34 cellular contexts compared by ENCODE assay signal in genomic region chr18:73985855-73986254, GRCh38.
"Had no signal": no experiment of that assay in that cellular context is flagged by ENCODE, and none has a peak within 500 bp of the region (broad histone marks: within the 10 kb centered on the region; RNA-seq: fewer than 3 reads in every experiment).

No MANE protein-coding gene starts in this region.

- H3K4me1 ChIP-seq: adrenal gland, body of pancreas, breast epithelium had no signal

- H3K9me3 ChIP-seq: adrenal gland, body of pancreas, breast epithelium had no signal

- H3K4me3 Mint-ChIP-seq: activated B cell treated with CpG ODN at 0.5 μM for 24 hours; activated CD4-positive, alpha-beta memory T cell treated with anti-CD3 and anti-CD28 coated beads for 36 hours; activated CD4-positive, alpha-beta T cell treated with anti-CD3 and anti-CD28 coated beads, Interleukin-2, amount 10 ng/mL, durations not matched to agents 24 days and 14 days; activated CD8-positive, alpha-beta T cell treated with anti-CD3 and anti-CD28 coated beads for 36 hours; activated naive CD4-positive, alpha-beta T cell treated with anti-CD3 and anti-CD28 coated beads for 36 hours; activated naive CD8-positive, alpha-beta T cell treated with anti-CD3 and anti-CD28 coated beads for 36 hours; activated T-cell treated with anti-CD3 and anti-CD28 coated beads, Interleukin-2, amount 50 U/mL, for 4 hours; activated T-cell treated with anti-CD3 and anti-CD28 coated beads, Interleukin-2, amount 50 U/mL, for 72 hours; activated T-helper 1 cell treated with anti-CD3 and anti-CD28 coated beads, Interleukin-12 subunit alpha, Interleukin-12 subunit beta, Interleukin-2, Interleukin-4 antibody, amounts not matched to agents 30 ng/mL and 10 ng/mL and 1 ng/mL, durations not matched to agents 14 hours and 24 hours and 36 hours; activated T-helper 17 cell treated with anti-CD3 and anti-CD28 coated beads, Interleukin-2, amount 50 U/mL, for 72 hours; T-helper 2 cell treated with Interferon-gamma antibody and Interleukin-4, amounts not matched to agents 5 μg/mL and 100 μg/mL, for 36 hours had no signal

- H3K27me3 Mint-ChIP-seq: activated B cell treated with CpG ODN at 0.5 μM for 24 hours; activated CD4-positive, alpha-beta memory T cell treated with anti-CD3 and anti-CD28 coated beads for 36 hours; activated CD4-positive, alpha-beta T cell treated with anti-CD3 and anti-CD28 coated beads, Interleukin-2, amount 10 ng/mL, durations not matched to agents 24 days and 14 days; activated CD8-positive, alpha-beta T cell treated with anti-CD3 and anti-CD28 coated beads for 36 hours; activated naive CD8-positive, alpha-beta T cell treated with anti-CD3 and anti-CD28 coated beads for 36 hours; activated T-helper 17 cell treated with anti-CD3 and anti-CD28 coated beads, Interleukin-2, amount 50 U/mL, for 72 hours had no signal

- H3K27ac ChIP-seq: adrenal gland, body of pancreas, brain microvascular endothelial cell, breast epithelium had no signal

- H3K27ac Mint-ChIP-seq: activated B cell treated with CpG ODN at 0.5 μM for 24 hours; activated CD4-positive, alpha-beta memory T cell treated with anti-CD3 and anti-CD28 coated beads for 36 hours; activated CD4-positive, alpha-beta T cell treated with anti-CD3 and anti-CD28 coated beads, Interleukin-2, amount 10 ng/mL, durations not matched to agents 24 days and 14 days; activated CD8-positive, alpha-beta T cell treated with anti-CD3 and anti-CD28 coated beads for 36 hours; activated naive CD4-positive, alpha-beta T cell treated with anti-CD3 and anti-CD28 coated beads for 36 hours; activated naive CD4-positive, alpha-beta T cell treated with anti-CD3 and anti-CD28 coated beads, Interleukin-2, amount 50 U/mL, for 72 hours; activated naive CD8-positive, alpha-beta T cell treated with anti-CD3 and anti-CD28 coated beads for 36 hours; activated T-cell treated with anti-CD3 and anti-CD28 coated beads, Interleukin-2, amount 50 U/mL, for 72 hours; activated T-helper 1 cell treated with anti-CD3 and anti-CD28 coated beads, Interleukin-12 subunit alpha, Interleukin-12 subunit beta, Interleukin-2, Interleukin-4 antibody, amounts not matched to agents 30 ng/mL and 10 ng/mL and 1 ng/mL, durations not matched to agents 14 hours and 24 hours and 36 hours; activated T-helper 17 cell treated with anti-CD3 and anti-CD28 coated beads, Interleukin-2, amount 50 U/mL, for 72 hours; T-helper 2 cell treated with Interferon-gamma antibody and Interleukin-4, amounts not matched to agents 5 μg/mL and 100 μg/mL, for 36 hours had no signal

- H3K36me3 Mint-ChIP-seq: activated CD4-positive, alpha-beta memory T cell treated with anti-CD3 and anti-CD28 coated beads for 36 hours; activated naive CD4-positive, alpha-beta T cell treated with anti-CD3 and anti-CD28 coated beads, Interleukin-2, amount 50 U/mL, for 72 hours had no signal

- H3K4me3 ChIP-seq: adrenal gland, body of pancreas, breast epithelium had no signal

- ATAC-seq: activated CD8-positive, alpha-beta T cell treated with anti-CD3 and anti-CD28 coated beads for 36 hours; activated naive CD4-positive, alpha-beta T cell treated with anti-CD3 and anti-CD28 coated beads, Interleukin-2, amount 50 U/mL, for 72 hours; activated T-cell treated with anti-CD3 and anti-CD28 coated beads, Interleukin-2, amount 50 U/mL, for 4 hours; activated T-cell treated with anti-CD3 and anti-CD28 coated beads, Interleukin-2, amount 50 U/mL, for 72 hours; activated T-helper 17 cell treated with anti-CD3 and anti-CD28 coated beads, Interleukin-2, amount 50 U/mL, for 72 hours; body of pancreas had no signal

- DNase-seq: activated B cell treated with CpG ODN at 0.5 μM for 24 hours; activated CD4-positive, alpha-beta memory T cell treated with anti-CD3 and anti-CD28 coated beads for 36 hours; activated CD4-positive, alpha-beta T cell treated with anti-CD3 and anti-CD28 coated beads for 4 hours; activated CD4-positive, alpha-beta T cell treated with anti-CD3 and anti-CD28 coated beads, Interleukin-2, amount 10 ng/mL, durations not matched to agents 24 days and 14 days; activated CD4-positive, alpha-beta T cell treated with anti-CD3 and anti-CD28 coated beads, Interleukin-2, amount 50 U/mL, for 1 hour; activated CD4-positive, alpha-beta T cell treated with anti-CD3 and anti-CD28 coated beads, Interleukin-2, amount 50 U/mL, for 4 hours; activated CD4-positive, CD25-positive, alpha-beta regulatory T cell treated with anti-CD3 and anti-CD28 coated beads, Interleukin-2, amount 50 U/mL, for 72 hours; activated CD8-positive, alpha-beta memory T cell treated with anti-CD3 and anti-CD28 coated beads, Interleukin-2, amount 50 U/mL, for 4 hours; activated CD8-positive, alpha-beta T cell treated with anti-CD3 and anti-CD28 coated beads for 36 hours; activated effector memory CD4-positive, alpha-beta T cell treated with anti-CD3 and anti-CD28 coated beads, Interleukin-2, amount 50 U/mL, for 16 hours; activated gamma-delta T cell treated with Interleukin-2 at 50 U/mL for 16 hours; activated naive CD4-positive, alpha-beta T cell; activated naive CD4-positive, alpha-beta T cell treated with anti-CD3 and anti-CD28 coated beads for 36 hours; activated naive CD4-positive, alpha-beta T cell treated with anti-CD3 and anti-CD28 coated beads, Interleukin-2, amount 50 U/mL, for 16 hours; activated naive CD8-positive, alpha-beta T cell treated with anti-CD3 and anti-CD28 coated beads for 36 hours; activated T-cell treated with anti-CD3 and anti-CD28 coated beads for 4 hours; activated T-cell treated with anti-CD3 and anti-CD28 coated beads, Interleukin-2, amount 50 U/mL, for 1 hour; activated T-cell treated with anti-CD3 and anti-CD28 coated beads, Interleukin-2, amount 50 U/mL, for 4 hours; activated T-cell treated with anti-CD3 and anti-CD28 coated beads, Interleukin-2, amount 50 U/mL, for 72 hours; adrenal gland; amniotic stem cell; aorta; body of pancreas; brain microvascular endothelial cell; central memory CD4-positive, alpha-beta T cell; T-helper 2 cell; T-helper 9 cell had no signal

- H3K4me1 Mint-ChIP-seq: activated B cell treated with CpG ODN at 0.5 μM for 24 hours; activated CD4-positive, alpha-beta T cell treated with anti-CD3 and anti-CD28 coated beads, Interleukin-2, amount 10 ng/mL, durations not matched to agents 24 days and 14 days; activated naive CD8-positive, alpha-beta T cell treated with anti-CD3 and anti-CD28 coated beads for 36 hours; activated T-helper 17 cell treated with anti-CD3 and anti-CD28 coated beads, Interleukin-2, amount 50 U/mL, for 72 hours had no signal

- H3K9me3 Mint-ChIP-seq: activated CD4-positive, alpha-beta T cell treated with anti-CD3 and anti-CD28 coated beads, Interleukin-2, amount 10 ng/mL, durations not matched to agents 24 days and 14 days; activated T-helper 17 cell treated with anti-CD3 and anti-CD28 coated beads, Interleukin-2, amount 50 U/mL, for 72 hours had no signal

- H3K27me3 ChIP-seq: adrenal gland, body of pancreas, brain microvascular endothelial cell, breast epithelium had no signal

- FAIRE-seq: astrocyte, TTC549 had no signal
